ENCODE assay signal across 1 cellular context in the genomic region with DNA sequence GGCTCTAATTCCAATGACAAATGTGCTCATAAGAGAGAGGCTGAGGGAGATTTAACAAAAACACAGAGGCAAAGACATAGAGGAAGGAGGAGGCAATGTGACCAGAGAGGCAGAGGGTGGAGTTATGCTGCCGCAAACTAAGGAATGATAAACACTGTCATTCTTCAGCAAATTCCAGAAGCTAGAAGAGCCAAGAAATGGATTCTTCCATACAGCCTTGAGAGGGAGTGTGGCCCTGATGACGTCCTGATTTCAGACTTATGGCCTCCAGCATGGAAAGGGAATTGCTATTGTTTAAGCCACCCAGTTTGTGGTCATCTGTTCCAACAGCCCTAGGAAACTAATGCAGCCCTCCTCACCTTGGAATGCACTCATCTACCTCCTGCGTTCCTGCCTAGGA.
TF ChIP-seq lines count a peak whose summit lies in the region.

No MANE protein-coding gene starts in this region.

TF ChIP-seq in SK-N-SH treated with all-trans-retinoic acid at 6 μM for 48 hours, 23 proteins besides CTCF, POLR2A, EP300 and RAD21 (continued from another document):
- TF ChIP-seq, protein P1, sequence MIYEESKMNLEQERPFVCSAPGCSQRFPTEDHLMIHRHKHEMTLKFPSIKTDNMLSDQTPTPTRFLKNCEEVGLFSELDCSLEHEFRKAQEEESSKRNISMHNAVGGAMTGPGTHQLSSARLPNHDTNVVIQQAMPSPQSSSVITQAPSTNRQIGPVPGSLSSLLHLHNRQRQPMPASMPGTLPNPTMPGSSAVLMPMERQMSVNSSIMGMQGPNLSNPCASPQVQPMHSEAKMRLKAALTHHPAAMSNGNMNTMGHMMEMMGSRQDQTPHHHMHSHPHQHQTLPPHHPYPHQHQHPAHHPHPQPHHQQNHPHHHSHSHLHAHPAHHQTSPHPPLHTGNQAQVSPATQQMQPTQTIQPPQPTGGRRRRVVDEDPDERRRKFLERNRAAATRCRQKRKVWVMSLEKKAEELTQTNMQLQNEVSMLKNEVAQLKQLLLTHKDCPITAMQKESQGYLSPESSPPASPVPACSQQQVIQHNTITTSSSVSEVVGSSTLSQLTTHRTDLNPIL (CRISPR knock-in tag; IDR thresholded peaks at IDR 0.05; ENCODE audit: low read depth), result no peak
- TF ChIP-seq ZFP3 (CRISPR knock-in tag; IDR thresholded peaks at IDR 0.05) (no peak), ZNF70 (CRISPR knock-in tag; IDR thresholded peaks at IDR 0.05) (no peak), BACH2 (CRISPR knock-in tag; IDR thresholded peaks at IDR 0.05; ENCODE audit: borderline replicate concordance) (no peak), ZNF565 (CRISPR knock-in tag; conservative IDR thresholded peaks at IDR 0.05; ENCODE audit: low read depth) (no peak), PPARA (CRISPR knock-in tag; IDR thresholded peaks at IDR 0.05; ENCODE audit: borderline replicate concordance) (no peak), OSR1 (CRISPR knock-in tag; IDR thresholded peaks at IDR 0.05) (no peak), ARNTL (CRISPR knock-in tag; IDR thresholded peaks at IDR 0.05; ENCODE audit: borderline replicate concordance, low read depth) (no peak), RARB (CRISPR knock-in tag; IDR thresholded peaks at IDR 0.05) (no peak), TCF4 (CRISPR knock-in tag; IDR thresholded peaks at IDR 0.05; ENCODE audit: borderline replicate concordance) (no peak), ZFP30 (CRISPR knock-in tag; IDR thresholded peaks at IDR 0.05) (no peak)
- TF ChIP-seq, protein P2, sequence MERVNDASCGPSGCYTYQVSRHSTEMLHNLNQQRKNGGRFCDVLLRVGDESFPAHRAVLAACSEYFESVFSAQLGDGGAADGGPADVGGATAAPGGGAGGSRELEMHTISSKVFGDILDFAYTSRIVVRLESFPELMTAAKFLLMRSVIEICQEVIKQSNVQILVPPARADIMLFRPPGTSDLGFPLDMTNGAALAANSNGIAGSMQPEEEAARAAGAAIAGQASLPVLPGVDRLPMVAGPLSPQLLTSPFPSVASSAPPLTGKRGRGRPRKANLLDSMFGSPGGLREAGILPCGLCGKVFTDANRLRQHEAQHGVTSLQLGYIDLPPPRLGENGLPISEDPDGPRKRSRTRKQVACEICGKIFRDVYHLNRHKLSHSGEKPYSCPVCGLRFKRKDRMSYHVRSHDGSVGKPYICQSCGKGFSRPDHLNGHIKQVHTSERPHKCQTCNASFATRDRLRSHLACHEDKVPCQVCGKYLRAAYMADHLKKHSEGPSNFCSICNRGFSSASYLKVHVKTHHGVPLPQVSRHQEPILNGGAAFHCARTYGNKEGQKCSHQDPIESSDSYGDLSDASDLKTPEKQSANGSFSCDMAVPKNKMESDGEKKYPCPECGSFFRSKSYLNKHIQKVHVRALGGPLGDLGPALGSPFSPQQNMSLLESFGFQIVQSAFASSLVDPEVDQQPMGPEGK (CRISPR knock-in tag; IDR thresholded peaks at IDR 0.05; ENCODE audit: borderline replicate concordance), result no peak
- TF ChIP-seq, protein P3, sequence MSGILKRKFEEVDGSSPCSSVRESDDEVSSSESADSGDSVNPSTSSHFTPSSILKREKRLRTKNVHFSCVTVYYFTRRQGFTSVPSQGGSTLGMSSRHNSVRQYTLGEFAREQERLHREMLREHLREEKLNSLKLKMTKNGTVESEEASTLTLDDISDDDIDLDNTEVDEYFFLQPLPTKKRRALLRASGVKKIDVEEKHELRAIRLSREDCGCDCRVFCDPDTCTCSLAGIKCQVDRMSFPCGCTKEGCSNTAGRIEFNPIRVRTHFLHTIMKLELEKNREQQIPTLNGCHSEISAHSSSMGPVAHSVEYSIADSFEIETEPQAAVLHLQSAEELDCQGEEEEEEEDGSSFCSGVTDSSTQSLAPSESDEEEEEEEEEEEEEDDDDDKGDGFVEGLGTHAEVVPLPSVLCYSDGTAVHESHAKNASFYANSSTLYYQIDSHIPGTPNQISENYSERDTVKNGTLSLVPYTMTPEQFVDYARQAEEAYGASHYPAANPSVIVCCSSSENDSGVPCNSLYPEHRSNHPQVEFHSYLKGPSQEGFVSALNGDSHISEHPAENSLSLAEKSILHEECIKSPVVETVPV (CRISPR knock-in tag; IDR thresholded peaks at IDR 0.05), result no peak
- TF ChIP-seq, protein P4, sequence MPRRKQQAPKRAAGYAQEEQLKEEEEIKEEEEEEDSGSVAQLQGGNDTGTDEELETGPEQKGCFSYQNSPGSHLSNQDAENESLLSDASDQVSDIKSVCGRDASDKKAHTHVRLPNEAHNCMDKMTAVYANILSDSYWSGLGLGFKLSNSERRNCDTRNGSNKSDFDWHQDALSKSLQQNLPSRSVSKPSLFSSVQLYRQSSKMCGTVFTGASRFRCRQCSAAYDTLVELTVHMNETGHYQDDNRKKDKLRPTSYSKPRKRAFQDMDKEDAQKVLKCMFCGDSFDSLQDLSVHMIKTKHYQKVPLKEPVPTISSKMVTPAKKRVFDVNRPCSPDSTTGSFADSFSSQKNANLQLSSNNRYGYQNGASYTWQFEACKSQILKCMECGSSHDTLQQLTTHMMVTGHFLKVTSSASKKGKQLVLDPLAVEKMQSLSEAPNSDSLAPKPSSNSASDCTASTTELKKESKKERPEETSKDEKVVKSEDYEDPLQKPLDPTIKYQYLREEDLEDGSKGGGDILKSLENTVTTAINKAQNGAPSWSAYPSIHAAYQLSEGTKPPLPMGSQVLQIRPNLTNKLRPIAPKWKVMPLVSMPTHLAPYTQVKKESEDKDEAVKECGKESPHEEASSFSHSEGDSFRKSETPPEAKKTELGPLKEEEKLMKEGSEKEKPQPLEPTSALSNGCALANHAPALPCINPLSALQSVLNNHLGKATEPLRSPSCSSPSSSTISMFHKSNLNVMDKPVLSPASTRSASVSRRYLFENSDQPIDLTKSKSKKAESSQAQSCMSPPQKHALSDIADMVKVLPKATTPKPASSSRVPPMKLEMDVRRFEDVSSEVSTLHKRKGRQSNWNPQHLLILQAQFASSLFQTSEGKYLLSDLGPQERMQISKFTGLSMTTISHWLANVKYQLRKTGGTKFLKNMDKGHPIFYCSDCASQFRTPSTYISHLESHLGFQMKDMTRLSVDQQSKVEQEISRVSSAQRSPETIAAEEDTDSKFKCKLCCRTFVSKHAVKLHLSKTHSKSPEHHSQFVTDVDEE (CRISPR knock-in tag; IDR thresholded peaks at IDR 0.05), result no peak
